Comparison of ENCODE assay signal across 17 cellular contexts in genomic region chr14:32512348-32512747, GRCh38.
DNase-seq lines count a peak whose midpoint lies in the region; ATAC-seq and TF ChIP-seq lines count a peak whose summit lies in the region.
"Had no signal": no experiment of that assay in that cellular context is flagged by ENCODE, and none has a peak within 500 bp of the region (broad histone marks: within the 10 kb centered on the region; RNA-seq: fewer than 3 reads in every experiment).

No MANE protein-coding gene starts in this region.

- no peak for ATAC-seq in right cardiac atrium
- ATAC-seq in naive thymus-derived CD4-positive, alpha-beta T cell, result no peak

- H3K4me1 Mint-ChIP-seq in osteocyte (ENCODE audit: unreplicated experiment), result peaks cover 61% of the 10 kb centered on the region
- H3K4me1 Mint-ChIP-seq in naive thymus-derived CD4-positive, alpha-beta T cell, result no peaks in the 10 kb centered on the region
- H3K4me1 Mint-ChIP-seq: CD4-positive, CD25-positive, alpha-beta regulatory T cell had no signal

- no peaks in the 10 kb centered on the region for H3K36me3 Mint-ChIP-seq in osteocyte (ENCODE audit: unreplicated experiment)
- H3K36me3 Mint-ChIP-seq in naive thymus-derived CD4-positive, alpha-beta T cell, result no peaks in the 10 kb centered on the region
- H3K36me3 Mint-ChIP-seq: CD4-positive, CD25-positive, alpha-beta regulatory T cell had no signal

- no peak for DNase-seq in right atrium auricular region (ENCODE audit: low spot score)
- no peak for DNase-seq in right cardiac atrium
- DNase-seq in caudate nucleus (lab: John Stamatoyannopoulos, UW), result no peak
- DNase-seq in osteocyte (ENCODE audit: extremely low spot score, unreplicated experiment), result no peak
- DNase-seq in ureter (ENCODE audit: low spot score), result no peak
- DNase-seq in dermis blood vessel endothelial cell, result no peak
- DNase-seq in posterior vena cava (ENCODE audit: low spot score), result no peak
- no peak for DNase-seq in naive thymus-derived CD4-positive, alpha-beta T cell
- DNase-seq: AML-193; CD4-positive, CD25-positive, alpha-beta regulatory T cell; H7; Kasumi-1; NCI-H1417; NCI-H2029; NCI-H510A; NCI-H82; Peyer's patch had no signal

- H3K27me3 Mint-ChIP-seq in osteocyte (ENCODE audit: unreplicated experiment), result no peaks in the 10 kb centered on the region
- peaks cover 0 to 20% (median 6%) of the 10 kb centered on the region in 5 donors for H3K27me3 Mint-ChIP-seq in naive thymus-derived CD4-positive, alpha-beta T cell

- CTCF ChIA-PET in naive thymus-derived CD4-positive, alpha-beta T cell (lab: Charles Lee), result no interaction called here

- H3K27me3 ChIP-seq in right atrium auricular region (no peaks in the 10 kb centered on the region), right cardiac atrium (ENCODE audit: control insufficient read depth, insufficient read depth) (no peaks in the 10 kb centered on the region)
- peaks cover 0 to 3% of the 10 kb centered on the region in 2 donors for H3K27me3 ChIP-seq in naive thymus-derived CD4-positive, alpha-beta T cell (ENCODE audit: control insufficient read depth in 2 of 2, insufficient read depth in 2 of 2, low read length in 2 of 2)
- H3K27me3 ChIP-seq: Peyer's patch had no signal

- no peaks in the 10 kb centered on the region for H3K9me3 ChIP-seq in right atrium auricular region
- H3K9me3 ChIP-seq in right cardiac atrium (ENCODE audit: control insufficient read depth, low read length), result no peaks in the 10 kb centered on the region
- H3K9me3 ChIP-seq in naive thymus-derived CD4-positive, alpha-beta T cell (ENCODE audit: control insufficient read depth in 2 of 3, low read length in 3 of 3), result no peaks in the 10 kb centered on the region
- H3K9me3 ChIP-seq: Peyer's patch had no signal

- 62% methylated on average over 3 of the region's 3 CpGs for WGBS in right cardiac atrium

- no peaks in the 10 kb centered on the region for H3K36me3 ChIP-seq in right atrium auricular region
- H3K36me3 ChIP-seq in naive thymus-derived CD4-positive, alpha-beta T cell (ENCODE audit: control insufficient read depth in 2 of 3, insufficient read depth in 3 of 3, low read length in 3 of 3), result no peaks in the 10 kb centered on the region
- H3K36me3 ChIP-seq: Peyer's patch had no signal

- H3K27ac Mint-ChIP-seq in osteocyte (ENCODE audit: unreplicated experiment), result peak overlapping the region; percentile 1
- H3K27ac Mint-ChIP-seq in naive thymus-derived CD4-positive, alpha-beta T cell, result no peak overlapping the region
- H3K27ac Mint-ChIP-seq: CD4-positive, CD25-positive, alpha-beta regulatory T cell had no signal

- no peak overlapping the region for H3K4me3 ChIP-seq in right atrium auricular region
- no peak overlapping the region for H3K4me3 ChIP-seq in right cardiac atrium (ENCODE audit: low read length)
- no peak overlapping the region for H3K4me3 ChIP-seq in naive thymus-derived CD4-positive, alpha-beta T cell (ENCODE audit: low read length)
- H3K4me3 ChIP-seq: Peyer's patch had no signal

- intact Hi-C loops in right cardiac atrium (cut with DNase I), result no loop called here
- intact Hi-C loops in posterior vena cava (cut with DNase I), result no loop called here
- intact Hi-C loops in naive thymus-derived CD4-positive, alpha-beta T cell (cut with micrococcal nuclease), result no loop called here

- H3K9me3 Mint-ChIP-seq in osteocyte (ENCODE audit: unreplicated experiment), result no peaks in the 10 kb centered on the region
- H3K9me3 Mint-ChIP-seq in naive thymus-derived CD4-positive, alpha-beta T cell, result no peaks in the 10 kb centered on the region

- TF ChIP-seq CTCF in right atrium auricular region (IDR thresholded peaks at IDR 0.05) (no peak), osteocyte (IDR thresholded peaks at IDR 0.05) (no peak)

- H3K27ac ChIP-seq in right atrium auricular region, result peak overlapping the region; percentile 68 to 89
- H3K27ac ChIP-seq in right cardiac atrium (ENCODE audit: low read length), result no peak overlapping the region
- peak overlapping the region; percentile 80 for H3K27ac ChIP-seq in caudate nucleus (ENCODE audit: low read depth, low read length)
- no peak overlapping the region for H3K27ac ChIP-seq in naive thymus-derived CD4-positive, alpha-beta T cell (ENCODE audit: low read depth, low read length)
- H3K27ac ChIP-seq: Peyer's patch had no signal

- POLR2A ChIA-PET in naive thymus-derived CD4-positive, alpha-beta T cell (lab: Charles Lee), result no interaction called here

- H3K4me3 Mint-ChIP-seq in osteocyte (ENCODE audit: unreplicated experiment), result no peak overlapping the region
- no peak overlapping the region for H3K4me3 Mint-ChIP-seq in naive thymus-derived CD4-positive, alpha-beta T cell
- H3K4me3 Mint-ChIP-seq: CD4-positive, CD25-positive, alpha-beta regulatory T cell had no signal

- H3K4me1 ChIP-seq in right atrium auricular region (peaks cover 0 to 45% of the 10 kb centered on the region in 2 donors), right cardiac atrium (ENCODE audit: control insufficient read depth, insufficient read depth, low read length) (peaks cover 3% of the 10 kb centered on the region)
- no peaks in the 10 kb centered on the region for H3K4me1 ChIP-seq in naive thymus-derived CD4-positive, alpha-beta T cell (ENCODE audit: control insufficient read depth in 2 of 2, insufficient read depth in 2 of 2, low read length in 2 of 2)

Comparison
In these comparisons a context has a peak if more than half of its experiments do, and no peak if none do; other contexts are left out.
1. H3K27ac ChIP-seq: peak in right atrium auricular region (2 of 2) and caudate nucleus (single experiment); none in right cardiac atrium (single experiment) and naive thymus-derived CD4-positive, alpha-beta T cell (single experiment).